1 cellular context compared by ENCODE assay signal in genomic region chr16:13919330-13919682, GRCh38.
TF ChIP-seq lines count a peak whose summit lies in the region.

No MANE protein-coding gene starts in this region.

TF ChIP-seq in K562, 482 proteins besides CTCF, POLR2A, EP300 and RAD21 (continued from another document and continues in another):
- TF ChIP-seq ZBTB43 (CRISPR knock-in tag; IDR thresholded peaks at IDR 0.05) (no peak), ARID1B (IDR thresholded peaks at IDR 0.05) (peak; percentile 24; the same call in 1 of the 2 replicates), HMG20B (CRISPR knock-in tag; IDR thresholded peaks at IDR 0.05) (no peak), ZKSCAN8 (CRISPR knock-in tag; IDR thresholded peaks at IDR 0.05) (no peak), CBFA2T3 (IDR thresholded peaks at IDR 0.05) (no peak), ZBTB1 (CRISPR knock-in tag; IDR thresholded peaks at IDR 0.05; ENCODE audit: borderline replicate concordance, low read depth) (no peak), HMGXB4 (CRISPR knock-in tag; IDR thresholded peaks at IDR 0.05) (no peak), ZFP30 (CRISPR knock-in tag; IDR thresholded peaks at IDR 0.05; ENCODE audit: borderline replicate concordance) (no peak), ZBTB8A (IDR thresholded peaks at IDR 0.05; ENCODE audit: partially characterized antibody) (no peak), ZBTB2 (IDR thresholded peaks at IDR 0.05) (peak; percentile 35; the same call in 1 of the 2 replicates), DPF2 (IDR thresholded peaks at IDR 0.05) (peak; percentile 51), POLR2H (tag; IDR thresholded peaks at IDR 0.05; ENCODE audit: low read depth) (no peak), GMEB1 (CRISPR knock-in tag; IDR thresholded peaks at IDR 0.05) (no peak), TEAD4 (IDR thresholded peaks at IDR 0.05; ENCODE audit: low read length) (0 out of 2 replicates have a peak, but pooled peaks have one; percentile 15), TEAD4 (CRISPR knock-in tag; IDR thresholded peaks at IDR 0.05; ENCODE audit: borderline replicate concordance) (no peak), CREB3 (tag; conservative IDR thresholded peaks at IDR 0.05; ENCODE audit: low read depth) (no peak), ZNF75A (CRISPR knock-in tag; IDR thresholded peaks at IDR 0.05) (no peak), FOXK2 (conservative IDR thresholded peaks at IDR 0.05 in 1 of 2, IDR thresholded peaks at IDR 0.05 in 1 of 2; ENCODE audit: low read depth in 2 of 2) (peak in 1 of 2 experiments; percentile 26; a peak in 1 of 4 replicates), CTBP1 (IDR thresholded peaks at IDR 0.05; ENCODE audit: borderline replicate concordance) (no peak), HNRNPL (IDR thresholded peaks at IDR 0.05; ENCODE audit: low read depth, low read length) (no peak), L3MBTL2 (IDR thresholded peaks at IDR 0.05) (0 out of 2 replicates have a peak, but pooled peaks have one; percentile 8), ZC3H4 (CRISPR knock-in tag; IDR thresholded peaks at IDR 0.05; ENCODE audit: borderline replicate concordance) (no peak), GATAD2A (IDR thresholded peaks at IDR 0.05) (no peak), FOXP4 (CRISPR knock-in tag; IDR thresholded peaks at IDR 0.05; ENCODE audit: borderline replicate concordance) (no peak), SREBF1 (IDR thresholded peaks at IDR 0.05; ENCODE audit: borderline replicate concordance, low read depth, low read length) (no peak), ZNF76 (CRISPR knock-in tag; IDR thresholded peaks at IDR 0.05; ENCODE audit: borderline replicate concordance) (no peak), ZBTB26 (CRISPR knock-in tag; IDR thresholded peaks at IDR 0.05) (no peak), ZBTB11 (CRISPR knock-in tag; IDR thresholded peaks at IDR 0.05) (0 out of 6 replicates have a peak, but pooled peaks of 1 of the 3 experiments have one; percentile 21), ZNF778 (CRISPR knock-in tag; IDR thresholded peaks at IDR 0.05) (no peak), VEZF1 (CRISPR knock-in tag; IDR thresholded peaks at IDR 0.05) (no peak), ZNF589 (CRISPR knock-in tag; IDR thresholded peaks at IDR 0.05; ENCODE audit: low read depth) (no peak), ZBTB5 (IDR thresholded peaks at IDR 0.05) (no peak), POLR2AphosphoS2 (IDR thresholded peaks at IDR 0.05; ENCODE audit: low read length) (no peak), ZNF274 (IDR thresholded peaks at IDR 0.05; ENCODE audit: borderline replicate concordance, low read depth, low read length) (no peak), UBTF (IDR thresholded peaks at IDR 0.05; ENCODE audit: borderline replicate concordance in 1 of 2, low read depth in 2 of 2, low read length in 2 of 2) (no peak), HLTF (IDR thresholded peaks at IDR 0.05) (0 out of 2 replicates have a peak, but pooled peaks have one; percentile 39), NR0B1 (IDR thresholded peaks at IDR 0.05; ENCODE audit: partially characterized antibody) (no peak)
